In genomic region chr12:32024884-32025599, GRCh38 we compare ENCODE assay signal across 15 cellular contexts.
DNase-seq lines count a peak whose midpoint lies in the region; ATAC-seq and TF ChIP-seq lines count a peak whose summit lies in the region.
"Had no signal": no experiment of that assay in that cellular context is flagged by ENCODE, and none has a peak within 500 bp of the region (broad histone marks: within the 10 kb centered on the region; RNA-seq: fewer than 3 reads in every experiment).

No MANE protein-coding gene starts in this region.

- H3K4me1 ChIP-seq in CD4-positive, CD25-positive, alpha-beta regulatory T cell (ENCODE audit: control insufficient read depth, insufficient read depth, low read length, poor library complexity, severe bottlenecking) = peaks cover 18% of the 10 kb centered on the region
- peaks cover 4% of the 10 kb centered on the region; the same call in 1 of the 2 replicates for H3K4me1 ChIP-seq in H9 (ENCODE audit: insufficient read depth, low read length)
- H3K4me1 ChIP-seq: gastrocnemius medialis, prostate gland, SJSA1 had no signal

- no peak overlapping the region for H3K23ac ChIP-seq in H9 (ENCODE audit: insufficient read length, low read depth, low read length)

- no peak overlapping the region for H2AFZ ChIP-seq in H9 (ENCODE audit: low read length)

- no peak overlapping the region for H2BK20ac ChIP-seq in H9 (ENCODE audit: low read depth, low read length, poor library complexity, severe bottlenecking)

- no CpG with 5 or more reads among the region's 8 CpGs for WGBS in H9 (ENCODE audit: extremely low coverage, insufficient read length, low lambda C conversion rate)

- no peak for DNase-seq in CD4-positive, CD25-positive, alpha-beta regulatory T cell
- DNase-seq in H9 = no peak
- no peak for DNase-seq in WTC11 (ENCODE audit: low spot score)
- DNase-seq in memory B cell (ENCODE audit: low spot score in 2 of 2) = no peak
- DNase-seq in nucleus accumbens (lab: John Stamatoyannopoulos, UW) = no peak
- no peak for DNase-seq in activated CD4-positive, CD25-positive, alpha-beta regulatory T cell treated with anti-CD3 and anti-CD28 coated beads, Interleukin-2, amount 50 U/mL, for 72 hours
- DNase-seq: DMS 273 treated with DMSO at 0.1 percent for 48 hours, gastrocnemius medialis, MV-4-11, substantia nigra had no signal

- no peak overlapping the region for H2BK120ac ChIP-seq in H9 (ENCODE audit: low read depth, low read length, poor library complexity, severe bottlenecking)

- peaks cover 0 to 6% (median 0%) of the 10 kb centered on the region in 7 donors for H3K9me3 Mint-ChIP-seq in CD4-positive, CD25-positive, alpha-beta regulatory T cell
- H3K9me3 Mint-ChIP-seq in H9 = peaks cover 11 to 15% of the 10 kb centered on the region in 2 experiments
- peaks cover 20% of the 10 kb centered on the region for H3K9me3 Mint-ChIP-seq in WTC11
- H3K9me3 Mint-ChIP-seq in memory B cell = peaks cover 4% of the 10 kb centered on the region

- H2BK15ac ChIP-seq in H9 (ENCODE audit: low read depth, low read length) = no peak overlapping the region

- H2BK5ac ChIP-seq in H9 (ENCODE audit: insufficient read length, low read length) = no peak overlapping the region

- no peaks in the 10 kb centered on the region for H3K27me3 ChIP-seq in CD4-positive, CD25-positive, alpha-beta regulatory T cell (ENCODE audit: control insufficient read depth, insufficient read depth, low read length)
- H3K27me3 ChIP-seq in H9 (ENCODE audit: insufficient read depth, low read length) = no peaks in the 10 kb centered on the region
- H3K27me3 ChIP-seq: gastrocnemius medialis had no signal

- ATAC-seq in CD4-positive, CD25-positive, alpha-beta regulatory T cell (ENCODE audit: low read depth in 2 of 2) = no peak
- ATAC-seq in WTC11 = no peak
- ATAC-seq in memory B cell (ENCODE audit: low read depth) = no peak
- ATAC-seq in HG03571 (IDR thresholded peaks at IDR 0.05; ENCODE audit: unreplicated experiment) = no peak
- no peak for ATAC-seq in HG02970 (IDR thresholded peaks at IDR 0.05; ENCODE audit: low FRiP score, unreplicated experiment)
- ATAC-seq: gastrocnemius medialis, HCT116 had no signal

- no peak overlapping the region for H4K8ac ChIP-seq in H9 (replicated peaks; ENCODE audit: insufficient read length, low read depth, low read length)

- H3K27ac Mint-ChIP-seq in CD4-positive, CD25-positive, alpha-beta regulatory T cell = peak overlapping the region; percentile 65 to 70 (median 69)
- peak overlapping the region in 2 of 3 experiments; percentile 80 to 93; a peak in 4 of 7 replicates for H3K27ac Mint-ChIP-seq in H9
- peak overlapping the region; percentile 48 for H3K27ac Mint-ChIP-seq in WTC11
- H3K27ac Mint-ChIP-seq in memory B cell = peak overlapping the region; percentile 53

- no peak overlapping the region for H3K4me3 ChIP-seq in CD4-positive, CD25-positive, alpha-beta regulatory T cell (ENCODE audit: low read depth, low read length)
- H3K4me3 ChIP-seq: gastrocnemius medialis, prostate gland, SJSA1 had no signal

- CTCF ChIA-PET in WTC11 (lab: Charles Lee) = no interaction called here

- no peaks in the 10 kb centered on the region for H3K9me3 ChIP-seq in CD4-positive, CD25-positive, alpha-beta regulatory T cell (ENCODE audit: control insufficient read depth in 2 of 2, low read length in 2 of 2)
- H3K9me3 ChIP-seq in H9 (ENCODE audit: control insufficient read depth, low read depth, low read length) = no peaks in the 10 kb centered on the region
- H3K9me3 ChIP-seq: gastrocnemius medialis, prostate gland, SJSA1 had no signal

- no peaks in the 10 kb centered on the region for H4K20me1 ChIP-seq in H9 (ENCODE audit: control insufficient read depth, insufficient read depth, insufficient read length)

- TF ChIP-seq CTCF in H9 (conservative IDR thresholded peaks at IDR 0.05) = no peak
- no peak for TF ChIP-seq CTCF in WTC11 (IDR thresholded peaks at IDR 0.05)

- H2AK5ac ChIP-seq in H9 (ENCODE audit: insufficient read length, low read length) = no peak overlapping the region

- H3K79me1 ChIP-seq in H9 (ENCODE audit: insufficient read depth, low read depth, low read length, poor library complexity, severe bottlenecking) = no peaks in the 10 kb centered on the region

- no peak overlapping the region for H3K27ac ChIP-seq in CD4-positive, CD25-positive, alpha-beta regulatory T cell (ENCODE audit: insufficient read depth, low read length, poor library complexity, severe bottlenecking)
- no peak overlapping the region for H3K27ac ChIP-seq in H9 (ENCODE audit: insufficient read length, low read depth, low read length)
- H3K27ac ChIP-seq: gastrocnemius medialis, prostate gland, SJSA1 had no signal

- H3K36me3 ChIP-seq in CD4-positive, CD25-positive, alpha-beta regulatory T cell (ENCODE audit: control insufficient read depth, insufficient read depth, low read length) = no peaks in the 10 kb centered on the region
- H3K36me3 ChIP-seq: gastrocnemius medialis, prostate gland, SJSA1 had no signal

- no peak overlapping the region for H3T11ph ChIP-seq in H9 (ENCODE audit: low read length)

- H3K4me1 Mint-ChIP-seq in CD4-positive, CD25-positive, alpha-beta regulatory T cell = peaks cover 20 to 46% (median 28%) of the 10 kb centered on the region in 4 donors
- H3K4me1 Mint-ChIP-seq in H9 (peaks cover 50 to 51% of the 10 kb centered on the region in 2 experiments), WTC11 (peaks cover 67% of the 10 kb centered on the region), memory B cell (peaks cover 21% of the 10 kb centered on the region)

- H3K27me3 Mint-ChIP-seq in CD4-positive, CD25-positive, alpha-beta regulatory T cell = no peaks in the 10 kb centered on the region
- H3K27me3 Mint-ChIP-seq in H9 (ENCODE audit: low read depth) (no peaks in the 10 kb centered on the region), WTC11 (ENCODE audit: low read depth) (no peaks in the 10 kb centered on the region), memory B cell (no peaks in the 10 kb centered on the region)

- POLR2A ChIA-PET in WTC11 (lab: Charles Lee) = interaction anchor here (0.5 kb wide), 1 partner anchor 69 kb away, joined by 5 read pairs; no protein-coding TSS in a partner anchor

- no peak overlapping the region for H3K56ac ChIP-seq in H9 (ENCODE audit: insufficient read length, low read depth, low read length)

- no peak overlapping the region for H2BK12ac ChIP-seq in H9 (ENCODE audit: insufficient read length, low read depth, low read length)

- no peak overlapping the region for H3K4me2 ChIP-seq in H9 (ENCODE audit: insufficient read depth, insufficient read length, low read length)

- no peak overlapping the region for H3K18ac ChIP-seq in H9 (ENCODE audit: insufficient read length, low read depth, low read length)

- peak overlapping the region in 1 of 4 donors; percentile 57 for H3K4me3 Mint-ChIP-seq in CD4-positive, CD25-positive, alpha-beta regulatory T cell
- no peak overlapping the region for H3K4me3 Mint-ChIP-seq in H9
- H3K4me3 Mint-ChIP-seq in WTC11 = no peak overlapping the region
- no peak overlapping the region for H3K4me3 Mint-ChIP-seq in memory B cell

- H4K91ac ChIP-seq in H9 (ENCODE audit: insufficient read length, low read depth, low read length) = no peak overlapping the region

- no peak overlapping the region for H3K9ac ChIP-seq in H9 (ENCODE audit: extremely low read depth, insufficient read length, low read length)

- H4K5ac ChIP-seq in H9 (ENCODE audit: insufficient read length, low read depth, low read length) = no peak overlapping the region

- H3K23me2 ChIP-seq in H9 (ENCODE audit: insufficient read length, low read depth, low read length, poor library complexity, severe bottlenecking) = no peaks in the 10 kb centered on the region

- no peak overlapping the region for H3K14ac ChIP-seq in H9 (ENCODE audit: insufficient read depth, low read length)

- no peaks in the 10 kb centered on the region for H3K79me2 ChIP-seq in H9 (ENCODE audit: insufficient read depth, low read length)

- peaks cover 16% of the 10 kb centered on the region for H3K36me3 Mint-ChIP-seq in CD4-positive, CD25-positive, alpha-beta regulatory T cell
- H3K36me3 Mint-ChIP-seq in H9 (ENCODE audit: insufficient read depth in 1 of 3, low read depth in 3 of 3) (peaks cover 8 to 17% (median 11%) of the 10 kb centered on the region in 3 experiments), WTC11 (peaks cover 11% of the 10 kb centered on the region), memory B cell (peaks cover 10% of the 10 kb centered on the region)

- H3K4ac ChIP-seq in H9 (ENCODE audit: low read depth, low read length) = no peak overlapping the region

TF ChIP-seq in WTC11, 78 proteins besides CTCF, POLR2A, EP300 and RAD21:
- no peak for TF ChIP-seq MYBL2 (CRISPR knock-in tag; IDR thresholded peaks at IDR 0.05)
- no peak for TF ChIP-seq ZNF416 (CRISPR knock-in tag; IDR thresholded peaks at IDR 0.05)
- TF ChIP-seq ZBTB43 (CRISPR knock-in tag; IDR thresholded peaks at IDR 0.05) = no peak
- TF ChIP-seq USF1 (CRISPR knock-in tag; IDR thresholded peaks at IDR 0.05) = peak; percentile 73
- peak; percentile 76 for TF ChIP-seq USF2 (CRISPR knock-in tag; IDR thresholded peaks at IDR 0.05)
- no peak for TF ChIP-seq HMGA2 (CRISPR knock-in tag; IDR thresholded peaks at IDR 0.05)
- no peak for TF ChIP-seq ETV6 (CRISPR knock-in tag; IDR thresholded peaks at IDR 0.05)
TF ChIP-seq in WTC11: peak in this region for 2.
